ENCODE assay signal across 20 cellular contexts in genomic region chr7:140841316-140841715, GRCh38.
"Had no signal": no experiment of that assay in that cellular context is flagged by ENCODE, and none has a peak within 500 bp of the region (broad histone marks: within the 10 kb centered on the region; RNA-seq: fewer than 3 reads in every experiment).

No MANE protein-coding gene starts in this region.

- H3K27me3 ChIP-seq: ascending aorta, tibial nerve, uterus had no signal

- H3K4me3 Mint-ChIP-seq: activated CD4-positive, alpha-beta T cell treated with anti-CD3 and anti-CD28 coated beads, Interleukin-2, amount 10 ng/mL, durations not matched to agents 24 days and 14 days; activated T-helper 17 cell treated with anti-CD3 and anti-CD28 coated beads, Interleukin-2, amount 50 U/mL, for 72 hours; nephron progenitor cell; T-helper 1 cell treated with Interleukin-12 subunit alpha and Interleukin-12 subunit beta and Interleukin-4 antibody, amounts not matched to agents 30 μg/mL and 1 μg/mL, for 36 hours had no signal

- H3K4me1 ChIP-seq: ascending aorta, prostate gland, uterus had no signal

- H3K4me1 Mint-ChIP-seq: activated CD4-positive, alpha-beta T cell treated with anti-CD3 and anti-CD28 coated beads, Interleukin-2, amount 10 ng/mL, durations not matched to agents 24 days and 14 days; activated T-helper 17 cell treated with anti-CD3 and anti-CD28 coated beads, Interleukin-2, amount 50 U/mL, for 72 hours; nephron progenitor cell had no signal

- H3K27me3 Mint-ChIP-seq: activated CD4-positive, alpha-beta T cell treated with anti-CD3 and anti-CD28 coated beads, Interleukin-2, amount 10 ng/mL, durations not matched to agents 24 days and 14 days; activated T-helper 17 cell treated with anti-CD3 and anti-CD28 coated beads, Interleukin-2, amount 50 U/mL, for 72 hours had no signal

- H3K9me3 ChIP-seq: ascending aorta, prostate gland, tibial nerve, uterus had no signal

- H3K9me3 Mint-ChIP-seq: activated T-helper 17 cell treated with anti-CD3 and anti-CD28 coated beads, Interleukin-2, amount 50 U/mL, for 72 hours; T-helper 1 cell treated with Interleukin-12 subunit alpha and Interleukin-12 subunit beta and Interleukin-4 antibody, amounts not matched to agents 30 μg/mL and 1 μg/mL, for 36 hours had no signal

- DNase-seq: activated CD4-positive, alpha-beta T cell treated with anti-CD3 and anti-CD28 coated beads, Interleukin-2, amount 10 ng/mL, durations not matched to agents 24 days and 14 days; activated CD4-positive, CD25-positive, alpha-beta regulatory T cell; activated CD8-positive, alpha-beta memory T cell treated with anti-CD3 and anti-CD28 coated beads for 24 hours; activated naive CD4-positive, alpha-beta T cell treated with Interleukin-2 at 50 U/mL for 16 hours; head of caudate nucleus; kidney glomerular epithelial cell; left ventricle myocardium superior; mesendoderm; nephron progenitor cell; right cardiac atrium; small intestine; stimulated activated CD4-positive, alpha-beta T cell treated with anti-CD3 and anti-CD28 coated beads, Interleukin-4, amount 100 ng/mL, for 24 hours; stimulated activated naive CD4-positive, alpha-beta T cell; uterus had no signal

- H3K27ac ChIP-seq: ascending aorta, prostate gland, tibial nerve, uterus had no signal

- H3K27ac Mint-ChIP-seq: activated CD4-positive, alpha-beta T cell treated with anti-CD3 and anti-CD28 coated beads, Interleukin-2, amount 10 ng/mL, durations not matched to agents 24 days and 14 days; activated T-helper 17 cell treated with anti-CD3 and anti-CD28 coated beads, Interleukin-2, amount 50 U/mL, for 72 hours; nephron progenitor cell; T-helper 1 cell treated with Interleukin-12 subunit alpha and Interleukin-12 subunit beta and Interleukin-4 antibody, amounts not matched to agents 30 μg/mL and 1 μg/mL, for 36 hours had no signal

- ATAC-seq: activated T-helper 17 cell treated with anti-CD3 and anti-CD28 coated beads, Interleukin-2, amount 50 U/mL, for 72 hours; esophagus mucosa; left ventricle myocardium superior; right cardiac atrium had no signal

- H3K36me3 ChIP-seq: prostate gland, uterus had no signal

- H3K4me3 ChIP-seq: ascending aorta, prostate gland, tibial nerve, uterus had no signal
